ENCODE assay signal across 1 cellular context in the genomic region with DNA sequence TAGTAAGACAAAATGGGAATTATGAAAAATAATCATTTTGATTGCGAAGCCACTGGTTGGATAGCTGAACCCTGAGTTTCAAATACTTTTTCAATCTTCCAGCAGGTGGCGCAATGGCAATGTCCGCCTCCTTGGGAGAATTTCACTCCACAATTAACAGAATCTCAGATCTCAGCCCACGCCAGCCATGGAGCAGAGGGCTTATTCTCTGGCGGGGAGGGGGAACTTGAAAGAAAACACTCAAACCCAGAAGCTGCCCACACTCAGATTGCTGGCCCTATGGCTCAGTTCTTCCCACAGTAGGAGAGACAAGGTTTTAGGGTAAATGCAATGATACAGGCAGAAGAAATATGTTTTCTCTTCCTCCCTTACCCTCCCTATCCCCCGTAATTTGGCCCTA.
TF ChIP-seq lines count a peak whose summit lies in the region.

No MANE protein-coding gene starts in this region.

TF ChIP-seq in GM23338, 12 proteins besides CTCF, POLR2A, EP300 and RAD21 (continued from another document):
- TF ChIP-seq, protein P1, sequence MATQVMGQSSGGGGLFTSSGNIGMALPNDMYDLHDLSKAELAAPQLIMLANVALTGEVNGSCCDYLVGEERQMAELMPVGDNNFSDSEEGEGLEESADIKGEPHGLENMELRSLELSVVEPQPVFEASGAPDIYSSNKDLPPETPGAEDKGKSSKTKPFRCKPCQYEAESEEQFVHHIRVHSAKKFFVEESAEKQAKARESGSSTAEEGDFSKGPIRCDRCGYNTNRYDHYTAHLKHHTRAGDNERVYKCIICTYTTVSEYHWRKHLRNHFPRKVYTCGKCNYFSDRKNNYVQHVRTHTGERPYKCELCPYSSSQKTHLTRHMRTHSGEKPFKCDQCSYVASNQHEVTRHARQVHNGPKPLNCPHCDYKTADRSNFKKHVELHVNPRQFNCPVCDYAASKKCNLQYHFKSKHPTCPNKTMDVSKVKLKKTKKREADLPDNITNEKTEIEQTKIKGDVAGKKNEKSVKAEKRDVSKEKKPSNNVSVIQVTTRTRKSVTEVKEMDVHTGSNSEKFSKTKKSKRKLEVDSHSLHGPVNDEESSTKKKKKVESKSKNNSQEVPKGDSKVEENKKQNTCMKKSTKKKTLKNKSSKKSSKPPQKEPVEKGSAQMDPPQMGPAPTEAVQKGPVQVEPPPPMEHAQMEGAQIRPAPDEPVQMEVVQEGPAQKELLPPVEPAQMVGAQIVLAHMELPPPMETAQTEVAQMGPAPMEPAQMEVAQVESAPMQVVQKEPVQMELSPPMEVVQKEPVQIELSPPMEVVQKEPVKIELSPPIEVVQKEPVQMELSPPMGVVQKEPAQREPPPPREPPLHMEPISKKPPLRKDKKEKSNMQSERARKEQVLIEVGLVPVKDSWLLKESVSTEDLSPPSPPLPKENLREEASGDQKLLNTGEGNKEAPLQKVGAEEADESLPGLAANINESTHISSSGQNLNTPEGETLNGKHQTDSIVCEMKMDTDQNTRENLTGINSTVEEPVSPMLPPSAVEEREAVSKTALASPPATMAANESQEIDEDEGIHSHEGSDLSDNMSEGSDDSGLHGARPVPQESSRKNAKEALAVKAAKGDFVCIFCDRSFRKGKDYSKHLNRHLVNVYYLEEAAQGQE (IDR thresholded peaks at IDR 0.05; ENCODE audit: unreplicated experiment) = no peak
- TF ChIP-seq JUNB (IDR thresholded peaks at IDR 0.05; ENCODE audit: unreplicated experiment) (no peak), POLR2AphosphoS5 (IDR thresholded peaks at IDR 0.05; ENCODE audit: low read depth) (no peak), EZH2phosphoT487 (IDR thresholded peaks at IDR 0.05; ENCODE audit: unreplicated experiment) (no peak), ZNF331 (CRISPR knock-in tag; IDR thresholded peaks at IDR 0.05; ENCODE audit: low read depth) (no peak), STAT1 (IDR thresholded peaks at IDR 0.05; ENCODE audit: unreplicated experiment) (no peak), ZNF114 (CRISPR knock-in tag; IDR thresholded peaks at IDR 0.05) (no peak), NANOG (IDR thresholded peaks at IDR 0.05; ENCODE audit: borderline replicate concordance) (no peak), CREB1 (CRISPR knock-in tag; IDR thresholded peaks at IDR 0.05; ENCODE audit: low read depth) (no peak)
- TF ChIP-seq, protein P2, sequence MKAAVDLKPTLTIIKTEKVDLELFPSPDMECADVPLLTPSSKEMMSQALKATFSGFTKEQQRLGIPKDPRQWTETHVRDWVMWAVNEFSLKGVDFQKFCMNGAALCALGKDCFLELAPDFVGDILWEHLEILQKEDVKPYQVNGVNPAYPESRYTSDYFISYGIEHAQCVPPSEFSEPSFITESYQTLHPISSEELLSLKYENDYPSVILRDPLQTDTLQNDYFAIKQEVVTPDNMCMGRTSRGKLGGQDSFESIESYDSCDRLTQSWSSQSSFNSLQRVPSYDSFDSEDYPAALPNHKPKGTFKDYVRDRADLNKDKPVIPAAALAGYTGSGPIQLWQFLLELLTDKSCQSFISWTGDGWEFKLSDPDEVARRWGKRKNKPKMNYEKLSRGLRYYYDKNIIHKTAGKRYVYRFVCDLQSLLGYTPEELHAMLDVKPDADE (IDR thresholded peaks at IDR 0.05) = no peak
- TF ChIP-seq, protein P3, sequence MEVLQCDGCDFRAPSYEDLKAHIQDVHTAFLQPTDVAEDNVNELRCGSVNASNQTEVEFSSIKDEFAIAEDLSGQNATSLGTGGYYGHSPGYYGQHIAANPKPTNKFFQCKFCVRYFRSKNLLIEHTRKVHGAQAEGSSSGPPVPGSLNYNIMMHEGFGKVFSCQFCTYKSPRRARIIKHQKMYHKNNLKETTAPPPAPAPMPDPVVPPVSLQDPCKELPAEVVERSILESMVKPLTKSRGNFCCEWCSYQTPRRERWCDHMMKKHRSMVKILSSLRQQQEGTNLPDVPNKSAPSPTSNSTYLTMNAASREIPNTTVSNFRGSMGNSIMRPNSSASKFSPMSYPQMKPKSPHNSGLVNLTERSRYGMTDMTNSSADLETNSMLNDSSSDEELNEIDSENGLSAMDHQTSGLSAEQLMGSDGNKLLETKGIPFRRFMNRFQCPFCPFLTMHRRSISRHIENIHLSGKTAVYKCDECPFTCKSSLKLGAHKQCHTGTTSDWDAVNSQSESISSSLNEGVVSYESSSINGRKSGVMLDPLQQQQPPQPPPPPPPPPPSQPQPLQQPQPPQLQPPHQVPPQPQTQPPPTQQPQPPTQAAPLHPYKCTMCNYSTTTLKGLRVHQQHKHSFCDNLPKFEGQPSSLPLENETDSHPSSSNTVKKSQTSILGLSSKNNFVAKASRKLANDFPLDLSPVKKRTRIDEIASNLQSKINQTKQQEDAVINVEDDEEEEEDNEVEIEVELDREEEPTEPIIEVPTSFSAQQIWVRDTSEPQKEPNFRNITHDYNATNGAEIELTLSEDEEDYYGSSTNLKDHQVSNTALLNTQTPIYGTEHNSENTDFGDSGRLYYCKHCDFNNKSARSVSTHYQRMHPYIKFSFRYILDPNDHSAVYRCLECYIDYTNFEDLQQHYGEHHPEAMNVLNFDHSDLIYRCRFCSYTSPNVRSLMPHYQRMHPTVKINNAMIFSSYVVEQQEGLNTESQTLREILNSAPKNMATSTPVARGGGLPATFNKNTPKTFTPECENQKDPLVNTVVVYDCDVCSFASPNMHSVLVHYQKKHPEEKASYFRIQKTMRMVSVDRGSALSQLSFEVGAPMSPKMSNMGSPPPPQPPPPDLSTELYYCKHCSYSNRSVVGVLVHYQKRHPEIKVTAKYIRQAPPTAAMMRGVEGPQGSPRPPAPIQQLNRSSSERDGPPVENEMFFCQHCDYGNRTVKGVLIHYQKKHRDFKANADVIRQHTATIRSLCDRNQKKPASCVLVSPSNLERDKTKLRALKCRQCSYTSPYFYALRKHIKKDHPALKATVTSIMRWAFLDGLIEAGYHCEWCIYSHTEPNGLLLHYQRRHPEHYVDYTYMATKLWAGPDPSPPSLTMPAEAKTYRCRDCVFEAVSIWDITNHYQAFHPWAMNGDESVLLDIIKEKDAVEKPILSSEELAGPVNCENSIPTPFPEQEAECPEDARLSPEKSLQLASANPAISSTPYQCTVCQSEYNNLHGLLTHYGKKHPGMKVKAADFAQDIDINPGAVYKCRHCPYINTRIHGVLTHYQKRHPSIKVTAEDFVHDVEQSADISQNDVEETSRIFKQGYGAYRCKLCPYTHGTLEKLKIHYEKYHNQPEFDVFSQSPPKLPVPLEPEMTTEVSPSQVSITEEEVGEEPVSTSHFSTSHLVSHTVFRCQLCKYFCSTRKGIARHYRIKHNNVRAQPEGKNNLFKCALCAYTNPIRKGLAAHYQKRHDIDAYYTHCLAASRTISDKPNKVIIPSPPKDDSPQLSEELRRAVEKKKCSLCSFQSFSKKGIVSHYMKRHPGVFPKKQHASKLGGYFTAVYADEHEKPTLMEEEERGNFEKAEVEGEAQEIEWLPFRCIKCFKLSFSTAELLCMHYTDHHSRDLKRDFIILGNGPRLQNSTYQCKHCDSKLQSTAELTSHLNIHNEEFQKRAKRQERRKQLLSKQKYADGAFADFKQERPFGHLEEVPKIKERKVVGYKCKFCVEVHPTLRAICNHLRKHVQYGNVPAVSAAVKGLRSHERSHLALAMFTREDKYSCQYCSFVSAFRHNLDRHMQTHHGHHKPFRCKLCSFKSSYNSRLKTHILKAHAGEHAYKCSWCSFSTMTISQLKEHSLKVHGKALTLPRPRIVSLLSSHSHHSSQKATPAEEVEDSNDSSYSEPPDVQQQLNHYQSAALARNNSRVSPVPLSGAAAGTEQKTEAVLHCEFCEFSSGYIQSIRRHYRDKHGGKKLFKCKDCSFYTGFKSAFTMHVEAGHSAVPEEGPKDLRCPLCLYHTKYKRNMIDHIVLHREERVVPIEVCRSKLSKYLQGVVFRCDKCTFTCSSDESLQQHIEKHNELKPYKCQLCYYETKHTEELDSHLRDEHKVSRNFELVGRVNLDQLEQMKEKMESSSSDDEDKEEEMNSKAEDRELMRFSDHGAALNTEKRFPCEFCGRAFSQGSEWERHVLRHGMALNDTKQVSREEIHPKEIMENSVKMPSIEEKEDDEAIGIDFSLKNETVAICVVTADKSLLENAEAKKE (CRISPR knock-in tag; IDR thresholded peaks at IDR 0.05) = no peak
